ENCODE assay signal across 28 cellular contexts in the genomic region with DNA sequence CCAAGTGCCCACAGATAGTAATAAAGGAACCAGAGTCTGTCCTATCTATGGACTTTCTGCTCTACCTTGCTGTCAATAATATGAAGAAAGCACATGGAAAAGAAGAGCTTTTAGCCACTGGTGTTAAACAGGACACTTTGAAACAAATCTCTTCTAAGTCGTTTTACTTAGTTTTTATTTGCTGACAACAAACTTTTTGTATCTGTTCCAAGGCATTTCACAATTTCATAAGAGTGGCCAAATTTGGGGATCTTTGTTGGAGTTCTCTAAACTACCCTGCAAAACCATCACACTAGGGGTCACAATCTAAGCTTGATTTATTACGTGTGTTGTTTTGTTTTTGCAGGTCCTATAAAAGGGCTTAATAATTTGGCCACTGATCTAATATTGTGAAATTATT. TPM values are rescaled to one million over a fixed set of nuclear protein-coding genes. Genes with fewer than 3 reads are reported as not detected.
"Had no signal": no experiment of that assay in that cellular context is flagged by ENCODE, and none has a peak within 500 bp of the region (broad histone marks: within the 10 kb centered on the region; RNA-seq: fewer than 3 reads in every experiment).

No MANE protein-coding gene starts in this region.

- H3K27ac ChIP-seq: brain microvascular endothelial cell, cardiac muscle cell, Peyer's patch, RWPE1 had no signal

- H3K4me3 ChIP-seq: cardiac muscle cell, MG63, Peyer's patch had no signal

- H3K27me3 ChIP-seq: brain microvascular endothelial cell, cardiac muscle cell, MG63, Peyer's patch had no signal

- H3K36me3 ChIP-seq: brain microvascular endothelial cell, cardiac muscle cell, MG63, Peyer's patch had no signal

- H3K9me3 ChIP-seq: MG63, Peyer's patch had no signal

- DNase-seq: activated B cell treated with CpG ODN at 0.5 μM for 24 hours; activated CD4-positive, alpha-beta T cell treated with anti-CD3 and anti-CD28 coated beads for 1 hour; activated CD4-positive, alpha-beta T cell treated with anti-CD3 and anti-CD28 coated beads, Interleukin-2, amount 10 ng/mL, durations not matched to agents 24 days and 14 days; activated CD4-positive, alpha-beta T cell treated with anti-CD3 and anti-CD28 coated beads, Interleukin-2, amount 50 U/mL, for 48 hours; activated CD8-positive, alpha-beta memory T cell treated with anti-CD3 and anti-CD28 coated beads, Interleukin-2, amount 10 ng/mL, durations not matched to agents 7 days and 5 days; activated effector memory CD4-positive, alpha-beta T cell treated with Interleukin-2 at 50 U/mL for 16 hours; activated naive CD4-positive, alpha-beta T cell; activated T-cell treated with anti-CD3 and anti-CD28 coated beads, Interleukin-2, amount 50 U/mL, for 24 hours; amygdala; brain microvascular endothelial cell; MG63; NCI-H1105; NCI-H1436; NCI-H1694 treated with DMSO at 0.1 percent for 48 hours; NCI-H2029 treated with DMSO at 0.1 percent for 48 hours; NCI-H345; NCI-H510A; NCI-H526 treated with DMSO at 0.1 percent for 48 hours; NCI-H82; NK-92 treated with Interleukin-12 subunit alpha and Interleukin-12 subunit beta, amount 100 ng/mL, for 24 hours; Peyer's patch; SIG-M5; T-cell; T-helper 2 cell; T1000 had no signal

- ATAC-seq: activated CD8-positive, alpha-beta memory T cell treated with anti-CD3 and anti-CD28 coated beads, Interleukin-2, amount 10 ng/mL, durations not matched to agents 7 days and 5 days; T-cell had no signal

- H3K4me1 ChIP-seq: Peyer's patch had no signal

RNA-seq across cellular contexts. Expression of gene BBOX1, which starts 54.4 kb away (rescaled TPM):
- total RNA-seq: activated B cell treated with CpG ODN at 0.5 μM for 24 hours; activated CD4-positive, alpha-beta T cell treated with anti-CD3 and anti-CD28 coated beads, Interleukin-2, amount 10 ng/mL, durations not matched to agents 24 days and 14 days; activated CD8-positive, alpha-beta memory T cell treated with anti-CD3 and anti-CD28 coated beads, Interleukin-2, amount 10 ng/mL, durations not matched to agents 7 days and 5 days; activated T-helper 1 cell treated with anti-CD3 and anti-CD28 coated beads, Interleukin-12 subunit alpha, Interleukin-12 subunit beta, Interleukin-2, Interleukin-4 antibody, amounts not matched to agents 30 ng/mL and 10 ng/mL and 1 ng/mL, durations not matched to agents 14 hours and 24 hours and 36 hours; cardiac muscle cell; Peyer's patch; T-cell had no signal
- polyA plus RNA-seq: cardiac muscle cell had no signal
